ENCODE assay signal across 8 cellular contexts in genomic region chr10:63515002-63515763, GRCh38. TPM values are rescaled to one million over a fixed set of nuclear protein-coding genes. Genes with fewer than 3 reads are reported as not detected.
DNase-seq lines count a peak whose midpoint lies in the region; ATAC-seq lines count a peak whose summit lies in the region.

No MANE protein-coding gene starts in this region.

- H3K9me3 ChIP-seq in T-helper 17 cell (ENCODE audit: control insufficient read depth, low read length, poor library complexity, severe bottlenecking) = no peaks in the 10 kb centered on the region

- peaks cover 65% of the 10 kb centered on the region for H3K4me1 Mint-ChIP-seq in activated T-cell treated with anti-CD3 and anti-CD28 coated beads, Interleukin-2, amount 50 U/mL, for 4 hours (ENCODE audit: low read depth)
- H3K4me1 Mint-ChIP-seq in T-helper 17 cell = peaks cover 53% of the 10 kb centered on the region
- peaks cover 16 to 45% of the 10 kb centered on the region in 2 donors for H3K4me1 Mint-ChIP-seq in stimulated activated naive B cell treated with anti-CD40 and anti-IgM and Interleukin-4, amounts not matched to agents 10 μg/mL and 1 μg/mL and 100 μg/mL, for 72 hours

- peak; percentile 57 to 58 for ATAC-seq in activated T-cell treated with anti-CD3 and anti-CD28 coated beads, Interleukin-2, amount 50 U/mL, for 4 hours
- peak; percentile 63 for ATAC-seq in T-helper 17 cell
- peak; percentile 52 to 61 for ATAC-seq in stimulated activated naive B cell treated with anti-CD40 and anti-IgM and Interleukin-4, amounts not matched to agents 10 μg/mL and 1 μg/mL and 100 μg/mL, for 72 hours (replicated peaks)

- peaks cover 13% of the 10 kb centered on the region for H3K36me3 Mint-ChIP-seq in activated T-cell treated with anti-CD3 and anti-CD28 coated beads, Interleukin-2, amount 50 U/mL, for 4 hours (ENCODE audit: insufficient read depth)
- peaks cover 6% of the 10 kb centered on the region for H3K36me3 Mint-ChIP-seq in T-helper 17 cell (ENCODE audit: low read depth)
- H3K36me3 Mint-ChIP-seq in stimulated activated naive B cell treated with anti-CD40 and anti-IgM and Interleukin-4, amounts not matched to agents 10 μg/mL and 1 μg/mL and 100 μg/mL, for 72 hours = peaks cover 7 to 28% of the 10 kb centered on the region in 2 donors

- no peaks in the 10 kb centered on the region for H3K27me3 Mint-ChIP-seq in activated T-cell treated with anti-CD3 and anti-CD28 coated beads, Interleukin-2, amount 50 U/mL, for 4 hours (ENCODE audit: low read depth)
- no peaks in the 10 kb centered on the region for H3K27me3 Mint-ChIP-seq in T-helper 17 cell
- no peaks in the 10 kb centered on the region for H3K27me3 Mint-ChIP-seq in stimulated activated naive B cell treated with anti-CD40 and anti-IgM and Interleukin-4, amounts not matched to agents 10 μg/mL and 1 μg/mL and 100 μg/mL, for 72 hours

- peaks cover 11% of the 10 kb centered on the region for H3K9me3 Mint-ChIP-seq in activated T-cell treated with anti-CD3 and anti-CD28 coated beads, Interleukin-2, amount 50 U/mL, for 4 hours
- H3K9me3 Mint-ChIP-seq in stimulated activated naive B cell treated with anti-CD40 and anti-IgM and Interleukin-4, amounts not matched to agents 10 μg/mL and 1 μg/mL and 100 μg/mL, for 72 hours = no peaks in the 10 kb centered on the region

- H3K27ac Mint-ChIP-seq in T-helper 17 cell = peak overlapping the region; percentile 84
- H3K27ac Mint-ChIP-seq in stimulated activated naive B cell treated with anti-CD40 and anti-IgM and Interleukin-4, amounts not matched to agents 10 μg/mL and 1 μg/mL and 100 μg/mL, for 72 hours = peak overlapping the region; percentile 67

- DNase-seq in activated T-cell treated with anti-CD3 and anti-CD28 coated beads, Interleukin-2, amount 50 U/mL, for 4 hours = no peak
- DNase-seq in activated T-cell treated with anti-CD3 and anti-CD28 coated beads for 4 hours (no peak), T-helper 17 cell (no peak), fibroblast of peridontal ligament (ENCODE audit: extremely low read depth) (peak; percentile 58), NCI-H187 (lab: John Stamatoyannopoulos, UW) (no peak), SIG-M5 treated with dmso at 0.1 percent for 504 hours (lab: John Stamatoyannopoulos, UW; ENCODE audit: unreplicated experiment) (no peak)
- no peak for DNase-seq in stimulated activated naive B cell treated with anti-CD40 and anti-IgM and Interleukin-4, amounts not matched to agents 10 μg/mL and 1 μg/mL and 100 μg/mL, for 72 hours
- no peak for DNase-seq in stimulated activated naive CD4-positive, alpha-beta T cell treated with Interleukin-2 at 50 U/mL for 16 hours (lab: John Stamatoyannopoulos, UW)

- no peak overlapping the region for H3K4me3 Mint-ChIP-seq in activated T-cell treated with anti-CD3 and anti-CD28 coated beads, Interleukin-2, amount 50 U/mL, for 4 hours
- peak overlapping the region; percentile 72 for H3K4me3 Mint-ChIP-seq in T-helper 17 cell
- H3K4me3 Mint-ChIP-seq in stimulated activated naive B cell treated with anti-CD40 and anti-IgM and Interleukin-4, amounts not matched to agents 10 μg/mL and 1 μg/mL and 100 μg/mL, for 72 hours = no peak overlapping the region

RNA-seq across cellular contexts. Expression of gene REEP3, which starts 6.0 kb away (rescaled TPM):
- total RNA-seq in activated T-cell treated with anti-CD3 and anti-CD28 coated beads, Interleukin-2, amount 50 U/mL, for 4 hours = 10 to 100 TPM; 13.8 to 20.8 (median 15.0) TPM
- 10 to 100 TPM; 21.1 TPM for total RNA-seq in T-helper 17 cell

RNA-seq across cellular contexts. Expression of gene JMJD1C, which starts 49.4 kb away (rescaled TPM):
- total RNA-seq in activated T-cell treated with anti-CD3 and anti-CD28 coated beads, Interleukin-2, amount 50 U/mL, for 4 hours = 10 to 100 TPM; 40.2 to 50.1 (median 43.5) TPM
- 100 to 1,000 TPM; 215 to 279 TPM for total RNA-seq in T-helper 17 cell

Comparison
In these comparisons a context has a peak if more than half of its experiments do, and no peak if none do; other contexts are left out.
1. RNA of gene JMJD1C, which starts 49.4 kb away (total RNA-seq): 215 to 279 TPM in T-helper 17 cell; 40.2 to 50.1 TPM in activated T-cell treated with anti-CD3 and anti-CD28 coated beads, Interleukin-2, amount 50 U/mL, for 4 hours; every median in the first group is over 4 times any median in the second.
2. Peak in every context shown above with its lines, with median percentiles within 50 percentile points of each other: ATAC-seq.